Comparison of ENCODE assay signal across 9 cellular contexts in genomic region chrX:129568349-129568748, GRCh38.
"Had no signal": no experiment of that assay in that cellular context is flagged by ENCODE, and none has a peak within 500 bp of the region (broad histone marks: within the 10 kb centered on the region; RNA-seq: fewer than 3 reads in every experiment).

No MANE protein-coding gene starts in this region.

- ATAC-seq: GM23338, K562 had no signal

- H2AFZ ChIP-seq: GM23338 had no signal

- FAIRE-seq: H1, H54, HTR-8/SVneo, K562 had no signal

- H3K4me3 Mint-ChIP-seq: GM23338, H9 had no signal

- H3K9me3 Mint-ChIP-seq: GM23338, H9 had no signal

- H3K27ac Mint-ChIP-seq: GM23338, H9 had no signal

- H3K4me3 ChIP-seq: GM23338, K562 had no signal

- H3K4me2 ChIP-seq: GM23338 had no signal

- DNase-seq: H9, HCEC 1CT, IMR-90, KG1 had no signal
